21 cellular contexts compared by ENCODE assay signal in the genomic region with DNA sequence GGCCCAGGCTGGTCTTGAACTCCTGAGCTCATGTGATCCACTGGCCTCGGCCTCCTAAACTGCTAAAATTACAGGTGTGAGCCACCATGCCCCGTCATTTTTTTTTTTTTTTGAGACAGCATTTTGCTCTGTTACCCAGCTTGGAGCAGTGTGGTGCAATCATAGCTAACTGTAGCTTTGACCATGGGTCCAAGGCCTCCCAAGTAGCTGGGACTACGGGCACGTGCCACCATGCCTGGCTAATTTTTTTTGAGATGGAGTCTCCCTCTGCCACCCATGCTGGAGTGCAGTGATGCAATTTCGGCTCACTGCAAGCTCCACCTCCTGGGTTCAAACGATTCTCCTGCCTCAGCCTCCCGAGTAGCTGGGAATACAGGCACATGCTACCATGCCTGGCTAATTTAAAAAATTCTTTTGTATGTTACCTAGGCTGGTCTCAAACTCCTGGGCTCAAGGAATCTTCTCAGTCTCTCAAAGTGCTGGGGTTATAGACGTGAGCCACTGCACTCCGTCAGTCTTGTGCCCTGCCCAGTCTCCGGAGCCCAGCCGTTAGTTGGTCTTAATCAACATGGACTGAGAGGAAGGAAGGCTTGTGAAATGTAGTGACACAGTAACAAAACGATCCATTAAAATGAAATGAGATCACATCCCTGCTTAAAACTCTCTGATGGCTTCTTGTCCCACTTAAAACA. TPM values are rescaled to one million over a fixed set of nuclear protein-coding genes. Genes with fewer than 3 reads are reported as not detected.
DNase-seq lines count a peak whose midpoint lies in the region; ATAC-seq, FAIRE-seq and TF ChIP-seq lines count a peak whose summit lies in the region.
"Had no signal": no experiment of that assay in that cellular context is flagged by ENCODE, and none has a peak within 500 bp of the region (broad histone marks: within the 10 kb centered on the region; RNA-seq: fewer than 3 reads in every experiment).

No MANE protein-coding gene starts in this region.

- POLR2A ChIA-PET in K562 (lab: Yijun Ruan, JAX): interaction anchor here (0.6 to 0.7 kb wide), 4 partner anchors 10 to 243 kb away, joined by 3 to 4 read pairs (median 3); no protein-coding TSS in a partner anchor
- POLR2A ChIA-PET in naive thymus-derived CD4-positive, alpha-beta T cell (lab: Charles Lee): no interaction called here

- H3K9me3 Mint-ChIP-seq in CD14-positive monocyte: peaks cover 2 to 9% (median 6%) of the 10 kb centered on the region in 7 donors
- peaks cover 0 to 6% (median 0%) of the 10 kb centered on the region in 11 donors for H3K9me3 Mint-ChIP-seq in naive thymus-derived CD4-positive, alpha-beta T cell
- H3K9me3 Mint-ChIP-seq in endothelial cell (ENCODE audit: unreplicated experiment): no peaks in the 10 kb centered on the region
- H3K9me3 Mint-ChIP-seq: CD4-positive, alpha-beta T cell had no signal

- peaks cover 0 to 11% (median 0%) of the 10 kb centered on the region in 3 donors for H3K27me3 Mint-ChIP-seq in CD14-positive monocyte (ENCODE audit: low read depth in 3 of 3)
- H3K27me3 Mint-ChIP-seq in naive thymus-derived CD4-positive, alpha-beta T cell: peaks cover 0 to 24% (median 7%) of the 10 kb centered on the region in 5 donors
- H3K27me3 Mint-ChIP-seq in endothelial cell (ENCODE audit: unreplicated experiment): peaks cover 6% of the 10 kb centered on the region

- peak overlapping the region; percentile 51; the same call in 2 of the 3 replicates for H3K27ac ChIP-seq in K562 (ENCODE audit: extremely low read depth, low read depth, low read length)
- H3K27ac ChIP-seq in naive thymus-derived CD4-positive, alpha-beta T cell (ENCODE audit: low read depth, low read length): no peak overlapping the region
- H3K27ac ChIP-seq: RWPE1 had no signal

- no peaks in the 10 kb centered on the region for H3K9me1 ChIP-seq in K562 (ENCODE audit: control insufficient read depth, insufficient read depth, low read length)

- peak; percentile 82 for DNase-seq in CD14-positive monocyte (ENCODE audit: low spot score)
- peak; percentile 78 for DNase-seq in NB4 (ENCODE audit: low read depth)
- no peak for DNase-seq in K562 (ENCODE audit: extremely low read depth in 1 of 4, low spot score in 3 of 4)
- no peak for DNase-seq in naive thymus-derived CD4-positive, alpha-beta T cell
- no peak for DNase-seq in endothelial cell (ENCODE audit: low spot score)
- no peak for DNase-seq in NCI-H82 (lab: John Stamatoyannopoulos, UW)
- DNase-seq: Calu3; CD4-positive, alpha-beta T cell; DMS79 treated with DMSO at 0.1 percent for 48 hours; MG63; NCI-H1436; NCI-H2029 treated with DMSO at 0.1 percent for 48 hours; NCI-H510A treated with DMSO at 0.1 percent for 48 hours had no signal

- no peak for TF ChIP-seq EP300 in K562 (IDR thresholded peaks at IDR 0.05; ENCODE audit: low read length)

- H2AFZ ChIP-seq in K562 (ENCODE audit: low read depth, low read length): peak overlapping the region; percentile 71

- H3K27ac Mint-ChIP-seq in CD14-positive monocyte (peak overlapping the region; percentile 97 to 99 (median 98)), endothelial cell (ENCODE audit: unreplicated experiment) (no peak overlapping the region)
- peak overlapping the region in 1 of 9 donors; percentile 71 for H3K27ac Mint-ChIP-seq in naive thymus-derived CD4-positive, alpha-beta T cell
- H3K27ac Mint-ChIP-seq: CD4-positive, alpha-beta T cell had no signal

- H3K9ac ChIP-seq in K562 (ENCODE audit: insufficient read depth in 1 of 2, low read depth in 2 of 2, low read length in 2 of 2): peak overlapping the region; percentile 32 to 72; a peak in 3 of 4 replicates

- H3K27me3 ChIP-seq in K562 (ENCODE audit: control insufficient read depth in 2 of 2, insufficient read depth in 2 of 2, low read length in 2 of 2): no peaks in the 10 kb centered on the region
- peaks cover 0 to 4% of the 10 kb centered on the region in 2 donors for H3K27me3 ChIP-seq in naive thymus-derived CD4-positive, alpha-beta T cell (ENCODE audit: control insufficient read depth in 2 of 2, insufficient read depth in 2 of 2, low read length in 2 of 2)
- H3K27me3 ChIP-seq: MG63 had no signal

- H3K79me2 ChIP-seq in K562 (ENCODE audit: control insufficient read depth, insufficient read depth, low read length): peaks cover 33% of the 10 kb centered on the region; the same call in 2 of the 3 replicates

- TF ChIP-seq CTCF in CD14-positive monocyte (IDR thresholded peaks at IDR 0.05) (no peak), NB4 (IDR thresholded peaks at IDR 0.05; ENCODE audit: low read depth, low read length) (no peak), K562 (IDR thresholded peaks at IDR 0.05 in 2 of 3, conservative IDR thresholded peaks at IDR 0.05 in 1 of 3; ENCODE audit: insufficient read depth in 2 of 3, low read depth in 1 of 3, low read length in 3 of 3) (no peak), endothelial cell (IDR thresholded peaks at IDR 0.05; ENCODE audit: unreplicated experiment) (no peak)

- H4K20me1 ChIP-seq in K562 (replicated peaks; ENCODE audit: control insufficient read depth, insufficient read depth, low read length): no peaks in the 10 kb centered on the region

- CTCF ChIA-PET in K562 (lab: Yijun Ruan, JAX; ENCODE audit: low intra/inter-chr PET ratio): no interaction called here
- CTCF ChIA-PET in naive thymus-derived CD4-positive, alpha-beta T cell (lab: Charles Lee): interaction anchor here (0.6 to 0.8 kb wide), 4 partner anchors 16 to 105 kb away, joined by 4 to 7 read pairs (median 6); no protein-coding TSS in a partner anchor

- FAIRE-seq in K562 (lab: Jason Lieb, UNC): peak; percentile 58
- FAIRE-seq: A204.1, G401.6, GM12892 had no signal

- no peaks in the 10 kb centered on the region for H3K9me3 ChIP-seq in K562 (replicated peaks; ENCODE audit: control insufficient read depth, insufficient read depth, low read depth, low read length)
- peaks cover 0 to 4% (median 0%) of the 10 kb centered on the region in 3 experiments for H3K9me3 ChIP-seq in naive thymus-derived CD4-positive, alpha-beta T cell (ENCODE audit: control insufficient read depth in 2 of 3, low read length in 3 of 3)
- H3K9me3 ChIP-seq: MG63 had no signal

- H3K36me3 Mint-ChIP-seq in CD14-positive monocyte (peaks cover 2 to 8% of the 10 kb centered on the region in 2 donors), endothelial cell (ENCODE audit: low read depth, unreplicated experiment) (peaks cover 3% of the 10 kb centered on the region)
- H3K36me3 Mint-ChIP-seq in naive thymus-derived CD4-positive, alpha-beta T cell: peaks cover 0 to 4% (median 0%) of the 10 kb centered on the region in 5 donors

- H3K36me3 ChIP-seq in K562 (ENCODE audit: control insufficient read depth, insufficient read depth, low read length): peaks cover 9% of the 10 kb centered on the region; the same call in 1 of the 3 replicates
- H3K36me3 ChIP-seq in naive thymus-derived CD4-positive, alpha-beta T cell (ENCODE audit: control insufficient read depth in 2 of 3, insufficient read depth in 3 of 3, low read length in 3 of 3): no peaks in the 10 kb centered on the region
- H3K36me3 ChIP-seq: MG63 had no signal

- H3K4me3 Mint-ChIP-seq in CD14-positive monocyte (peak overlapping the region; percentile 66 to 68), endothelial cell (ENCODE audit: unreplicated experiment) (no peak overlapping the region)
- H3K4me3 Mint-ChIP-seq in naive thymus-derived CD4-positive, alpha-beta T cell: no peak overlapping the region
- H3K4me3 Mint-ChIP-seq: CD4-positive, alpha-beta T cell had no signal

- peak overlapping the region; percentile 92 for H3K4me2 ChIP-seq in K562 (ENCODE audit: insufficient read depth, low read length)

- H3K4me3 ChIP-seq in NB4 (ENCODE audit: low read depth, low read length): no peak overlapping the region
- H3K4me3 ChIP-seq in K562: peak overlapping the region; percentile 48; the same call in 1 of the 2 replicates
- no peak overlapping the region for H3K4me3 ChIP-seq in naive thymus-derived CD4-positive, alpha-beta T cell (ENCODE audit: low read length)
- H3K4me3 ChIP-seq: MG63 had no signal

- peaks cover 68% of the 10 kb centered on the region for H3K4me1 Mint-ChIP-seq in CD14-positive monocyte
- peaks cover 0 to 10% (median 6%) of the 10 kb centered on the region in 7 donors for H3K4me1 Mint-ChIP-seq in naive thymus-derived CD4-positive, alpha-beta T cell
- peaks cover 6% of the 10 kb centered on the region for H3K4me1 Mint-ChIP-seq in endothelial cell (ENCODE audit: unreplicated experiment)

- ATAC-seq in K562: no peak; the same call in 2 of the 3 replicates
- ATAC-seq in naive thymus-derived CD4-positive, alpha-beta T cell: peak; percentile 49
- ATAC-seq in HG03432 (IDR thresholded peaks at IDR 0.05; ENCODE audit: unreplicated experiment): no peak
- ATAC-seq in HG02588 (IDR thresholded peaks at IDR 0.05; ENCODE audit: unreplicated experiment): no peak
- ATAC-seq: HCT116 had no signal

- BruUV-seq in K562 (replicated peaks; lab: Mats Ljungman, UMichigan): no TSS peak

- in situ Hi-C loops in K562 (cut with MboI): no loop called here

- TF ChIP-seq RAD21 in K562 (CRISPR knock-in tag; conservative IDR thresholded peaks at IDR 0.05 in 1 of 2, IDR thresholded peaks at IDR 0.05 in 1 of 2): no peak

- whole genome bisulfite sequencing in K562 (ENCODE audit: insufficient coverage, low coverage, missing lambda C conversion rate): 48% methylated on average over 12 of the region's 12 CpGs

- H3K4me1 ChIP-seq in K562 (replicated peaks in 1 of 2; ENCODE audit: control insufficient read depth in 2 of 2, insufficient read depth in 2 of 2, low read length in 2 of 2): peaks cover 14 to 45% of the 10 kb centered on the region in 2 experiments; a peak in 4 of 5 replicates
- no peaks in the 10 kb centered on the region for H3K4me1 ChIP-seq in naive thymus-derived CD4-positive, alpha-beta T cell (ENCODE audit: control insufficient read depth in 2 of 2, insufficient read depth in 2 of 2, low read length in 2 of 2)

- TF ChIP-seq POLR2A in NB4 (IDR thresholded peaks at IDR 0.05; ENCODE audit: extremely low read depth, insufficient read length) (no peak), K562 (conservative IDR thresholded peaks at IDR 0.05) (0 out of 2 replicates have a peak, but pooled peaks have one; percentile 34)

- intact Hi-C loops in CD14-positive monocyte (cut with micrococcal nuclease) (loop anchor here (2.0 to 5.0 kb wide), 3 partner anchors 18 to 96 kb away; partner anchors contain the start of genes TNFAIP8L1 (in 2 of the 2) and SEMA6B (in 1 of the 2)), K562 (cut with micrococcal nuclease) (no loop called here)
- intact Hi-C loops in naive thymus-derived CD4-positive, alpha-beta T cell (cut with micrococcal nuclease): no loop called here

RNA-seq across cellular contexts. Expression of gene LRG1, which starts 1.4 kb away (rescaled TPM):
- polyA plus RNA-seq in CD14-positive monocyte: 1 to 10 TPM; 5.5 to 9.6 TPM
- 5.0 and 14.6 TPM in 2 replicates for total RNA-seq in K562 (2011; cell fraction: chromatin; rRNA removed; ENCODE audit: low replicate concordance)
- total RNA-seq in K562 (2011; cell fraction: nucleolus; rRNA removed): 18.2 and 23.3 TPM in 2 replicates
- 12.4 and 14.4 TPM in 2 replicates for total RNA-seq in K562 (2011; cell fraction: nucleoplasm; rRNA removed)
- 8.4 and 10.6 TPM in 2 replicates for total RNA-seq in K562 (2014; rRNA removed)
- total RNA-seq in K562 (2014; rRNA removed; fragmentation: Illumina TruSeq; extraction: Trizol): 3.8 and 4.6 TPM in 2 replicates
- total RNA-seq in K562 (2015; rRNA removed; fragmentation: Illumina TruSeq; extraction: Trizol): 9.4 and 9.5 TPM in 2 replicates
- total RNA-seq in K562 (2021): 11.5 and 11.7 TPM in 2 replicates
- polyA plus RNA-seq in K562 (2011; rRNA removed): 10.9 and 11.9 TPM in 2 replicates
- 15.4 and 23.9 TPM in 2 replicates for polyA plus RNA-seq in K562 (2011; cell fraction: cytosol; rRNA removed)
- polyA plus RNA-seq in K562 (2011; cell fraction: nucleus; rRNA removed): 2.7 and 3.4 TPM in 2 replicates
- 9.0 and 20.7 TPM in 2 replicates for polyA plus RNA-seq in K562 (2012)
- polyA plus RNA-seq in K562 (2014; fragmentation: Illumina TruSeq; extraction: Trizol): 8.7 and 12.6 TPM in 2 replicates
- 1 to 10 TPM; 1.5 to 5.1 TPM for polyA plus RNA-seq in K562 (2014; fragmentation: Nextera tagmentation; extraction: Ambion mirVana)
- polyA plus RNA-seq in K562 (2014; rRNA removed): 11.9 and 12.3 TPM in 2 replicates
- 3.2 and 3.6 TPM in 2 replicates for polyA minus RNA-seq in K562 (2011; rRNA and poly(A)+ RNA removed)
- 6.2 and 7.6 TPM in 2 replicates for polyA minus RNA-seq in K562 (2011; cell fraction: cytosol; rRNA and poly(A)+ RNA removed)
- 1.2 and 2.6 TPM in 2 replicates for polyA minus RNA-seq in K562 (2011; cell fraction: nucleus; rRNA and poly(A)+ RNA removed)
- total RNA-seq in naive thymus-derived CD4-positive, alpha-beta T cell: 1 to 10 TPM in 1 of 5 experiments, under 1 TPM in 2, not detected in 2; 0.34 to 1.6 (median 0.66) TPM
- under 1 TPM in 1 of 2 donors, not detected in 1; 0.06 TPM for polyA plus RNA-seq in naive thymus-derived CD4-positive, alpha-beta T cell
- total RNA-seq in endothelial cell (ENCODE audit: unreplicated experiment): 2.2 TPM
- total RNA-seq: CD4-positive, alpha-beta T cell had no signal

RNA-seq across cellular contexts. Expression of gene PLIN5, which starts 6.2 kb away (rescaled TPM):
- under 1 TPM; 0.28 to 0.58 TPM for polyA plus RNA-seq in CD14-positive monocyte
- total RNA-seq in K562 (2011; cell fraction: chromatin; rRNA removed; ENCODE audit: low replicate concordance): 8.0 and 24.6 TPM in 2 replicates
- total RNA-seq in K562 (2011; cell fraction: nucleolus; rRNA removed): 11.3 and 12.8 TPM in 2 replicates
- total RNA-seq in K562 (2011; cell fraction: nucleoplasm; rRNA removed): 10.8 and 12.9 TPM in 2 replicates
- total RNA-seq in K562 (2014; rRNA removed): 0.50 and 0.86 TPM in 2 replicates
- total RNA-seq in K562 (2014; rRNA removed; fragmentation: Illumina TruSeq; extraction: Trizol): 0.15 and 0.26 TPM in 2 replicates
- total RNA-seq in K562 (2015; rRNA removed; fragmentation: Illumina TruSeq; extraction: Trizol): 0.07 TPM in 1 of 2 replicates, not detected in the other
- 1.3 TPM in 2 replicates for total RNA-seq in K562 (2021)
- 1.3 and 1.6 TPM in 2 replicates for polyA plus RNA-seq in K562 (2011; rRNA removed)
- polyA plus RNA-seq in K562 (2011; cell fraction: cytosol; rRNA removed): 1.0 and 1.3 TPM in 2 replicates
- polyA plus RNA-seq in K562 (2011; cell fraction: nucleus; rRNA removed): 3.6 and 9.2 TPM in 2 replicates
- 0.50 and 0.51 TPM in 2 replicates for polyA plus RNA-seq in K562 (2012)
- polyA plus RNA-seq in K562 (2014; fragmentation: Illumina TruSeq; extraction: Trizol): 0.54 and 0.62 TPM in 2 replicates
- polyA plus RNA-seq in K562 (2014; fragmentation: Nextera tagmentation; extraction: Ambion mirVana): under 1 TPM; 0.04 TPM
- polyA plus RNA-seq in K562 (2014; rRNA removed): 0.85 and 0.94 TPM in 2 replicates
- 0.81 and 1.5 TPM in 2 replicates for polyA minus RNA-seq in K562 (2011; rRNA and poly(A)+ RNA removed)
- 0.95 TPM in 1 of 2 replicates, not detected in the other for polyA minus RNA-seq in K562 (2011; cell fraction: cytosol; rRNA and poly(A)+ RNA removed)
- polyA minus RNA-seq in K562 (2011; cell fraction: nucleus; rRNA and poly(A)+ RNA removed): 2.0 and 2.8 TPM in 2 replicates
- 1 to 10 TPM in 3 of 5 experiments, under 1 TPM in 1, not detected in 1; 0.24 to 1.9 (median 1.8) TPM for total RNA-seq in naive thymus-derived CD4-positive, alpha-beta T cell
- polyA plus RNA-seq in naive thymus-derived CD4-positive, alpha-beta T cell: under 1 TPM; 0.34 to 0.55 TPM
- 0.64 TPM for total RNA-seq in endothelial cell (ENCODE audit: unreplicated experiment)
- total RNA-seq: SK-MEL-5 had no signal

RNA-seq across cellular contexts. Expression of gene SEMA6B, which starts 18.2 kb away (rescaled TPM):
- under 1 TPM; 0.12 to 0.87 TPM for polyA plus RNA-seq in CD14-positive monocyte
- total RNA-seq in K562 (2011; cell fraction: chromatin; rRNA removed; ENCODE audit: low replicate concordance): 3.4 and 12.9 TPM in 2 replicates
- total RNA-seq in K562 (2011; cell fraction: nucleolus; rRNA removed): 12.9 and 13.2 TPM in 2 replicates
- total RNA-seq in K562 (2011; cell fraction: nucleoplasm; rRNA removed): 9.3 and 10.5 TPM in 2 replicates
- total RNA-seq in K562 (2014; rRNA removed): 2.5 and 2.7 TPM in 2 replicates
- total RNA-seq in K562 (2014; rRNA removed; fragmentation: Illumina TruSeq; extraction: Trizol): 0.57 and 0.65 TPM in 2 replicates
- 0.83 and 1.1 TPM in 2 replicates for total RNA-seq in K562 (2015; rRNA removed; fragmentation: Illumina TruSeq; extraction: Trizol)
- 3.7 and 4.6 TPM in 2 replicates for total RNA-seq in K562 (2021)
- polyA plus RNA-seq in K562 (2011; rRNA removed): 2.6 and 4.9 TPM in 2 replicates
- polyA plus RNA-seq in K562 (2011; cell fraction: cytosol; rRNA removed): 6.8 and 8.8 TPM in 2 replicates
- polyA plus RNA-seq in K562 (2011; cell fraction: nucleus; rRNA removed): 7.2 and 8.1 TPM in 2 replicates
- 1.3 and 1.6 TPM in 2 replicates for polyA plus RNA-seq in K562 (2012)
- 1.4 and 2.7 TPM in 2 replicates for polyA plus RNA-seq in K562 (2014; fragmentation: Illumina TruSeq; extraction: Trizol)
- polyA plus RNA-seq in K562 (2014; fragmentation: Nextera tagmentation; extraction: Ambion mirVana): not detected
- polyA plus RNA-seq in K562 (2014; rRNA removed): 1.7 and 3.8 TPM in 2 replicates
- polyA minus RNA-seq in K562 (2011; rRNA and poly(A)+ RNA removed): 5.1 and 7.6 TPM in 2 replicates
- polyA minus RNA-seq in K562 (2011; cell fraction: cytosol; rRNA and poly(A)+ RNA removed): 9.4 and 13.2 TPM in 2 replicates
- 4.4 and 7.0 TPM in 2 replicates for polyA minus RNA-seq in K562 (2011; cell fraction: nucleus; rRNA and poly(A)+ RNA removed)
- total RNA-seq in naive thymus-derived CD4-positive, alpha-beta T cell: 1 to 10 TPM in 3 of 5 experiments, under 1 TPM in 2; 0.22 to 2.4 (median 2.1) TPM
- polyA plus RNA-seq in naive thymus-derived CD4-positive, alpha-beta T cell: not detected
- 43.7 TPM for total RNA-seq in endothelial cell (ENCODE audit: unreplicated experiment)

RNA-seq across cellular contexts. Expression of gene PLIN4, which starts 23.0 kb away (rescaled TPM):
- polyA plus RNA-seq in CD14-positive monocyte (under 1 TPM in 1 of 2 donors, not detected in 1; 0.05 TPM), K562 (2011; rRNA removed) (0.06 and 0.12 TPM in 2 replicates), K562 (2014; fragmentation: Illumina TruSeq; extraction: Trizol) (0.04 and 0.08 TPM in 2 replicates), K562 (2014; fragmentation: Nextera tagmentation; extraction: Ambion mirVana) (not detected), K562 (2014; rRNA removed) (0.07 and 0.16 TPM in 2 replicates)
- 1.0 and 3.0 TPM in 2 replicates for total RNA-seq in K562 (2011; cell fraction: chromatin; rRNA removed; ENCODE audit: low replicate concordance)
- 0.92 and 1.2 TPM in 2 replicates for total RNA-seq in K562 (2011; cell fraction: nucleolus; rRNA removed)
- total RNA-seq in K562 (2011; cell fraction: nucleoplasm; rRNA removed): 0.53 and 0.81 TPM in 2 replicates
- total RNA-seq in K562 (2014; rRNA removed) (0.08 and 0.14 TPM in 2 replicates), K562 (2014; rRNA removed; fragmentation: Illumina TruSeq; extraction: Trizol) (0.04 TPM in 1 of 2 replicates, not detected in the other), K562 (2015; rRNA removed; fragmentation: Illumina TruSeq; extraction: Trizol) (0.04 TPM in 1 of 2 replicates, not detected in the other), K562 (2021) (0.09 TPM in 2 replicates), endothelial cell (ENCODE audit: unreplicated experiment) (0.13 TPM)
- 0.06 and 0.15 TPM in 2 replicates for polyA plus RNA-seq in K562 (2011; cell fraction: cytosol; rRNA removed)
- 0.41 and 0.92 TPM in 2 replicates for polyA plus RNA-seq in K562 (2011; cell fraction: nucleus; rRNA removed)
- polyA plus RNA-seq in K562 (2012): 0.10 and 0.17 TPM in 2 replicates
- polyA minus RNA-seq in K562 (2011; rRNA and poly(A)+ RNA removed): 0.07 TPM in 1 of 2 replicates, not detected in the other
- not detected in 2 replicates for polyA minus RNA-seq in K562 (2011; cell fraction: cytosol; rRNA and poly(A)+ RNA removed)
- polyA minus RNA-seq in K562 (2011; cell fraction: nucleus; rRNA and poly(A)+ RNA removed): 0.11 and 0.13 TPM in 2 replicates
- under 1 TPM in 3 of 5 experiments, not detected in 2; 0.11 to 0.24 (median 0.16) TPM for total RNA-seq in naive thymus-derived CD4-positive, alpha-beta T cell
- under 1 TPM; 0.08 to 0.11 TPM for polyA plus RNA-seq in naive thymus-derived CD4-positive, alpha-beta T cell
- total RNA-seq: CD4-positive, alpha-beta T cell had no signal

Comparison
In these comparisons a context has a peak if more than half of its experiments do, and no peak if none do; other contexts are left out.
1. DNase-seq: peak in CD14-positive monocyte (single experiment) and NB4 (single experiment); none in K562 (0 of 4), naive thymus-derived CD4-positive, alpha-beta T cell (0 of 9), endothelial cell (single experiment) and NCI-H82 (single experiment).
2. H3K4me3 Mint-ChIP-seq: peak in CD14-positive monocyte (2 of 2); none in naive thymus-derived CD4-positive, alpha-beta T cell (0 of 10) and endothelial cell (single experiment).
3. intact Hi-C loops: an anchor here in CD14-positive monocyte (2.0 to 5.0 kb wide); none called in K562 and naive thymus-derived CD4-positive, alpha-beta T cell.